Comparison of ENCODE assay signal across 1 cellular context in the genomic region with DNA sequence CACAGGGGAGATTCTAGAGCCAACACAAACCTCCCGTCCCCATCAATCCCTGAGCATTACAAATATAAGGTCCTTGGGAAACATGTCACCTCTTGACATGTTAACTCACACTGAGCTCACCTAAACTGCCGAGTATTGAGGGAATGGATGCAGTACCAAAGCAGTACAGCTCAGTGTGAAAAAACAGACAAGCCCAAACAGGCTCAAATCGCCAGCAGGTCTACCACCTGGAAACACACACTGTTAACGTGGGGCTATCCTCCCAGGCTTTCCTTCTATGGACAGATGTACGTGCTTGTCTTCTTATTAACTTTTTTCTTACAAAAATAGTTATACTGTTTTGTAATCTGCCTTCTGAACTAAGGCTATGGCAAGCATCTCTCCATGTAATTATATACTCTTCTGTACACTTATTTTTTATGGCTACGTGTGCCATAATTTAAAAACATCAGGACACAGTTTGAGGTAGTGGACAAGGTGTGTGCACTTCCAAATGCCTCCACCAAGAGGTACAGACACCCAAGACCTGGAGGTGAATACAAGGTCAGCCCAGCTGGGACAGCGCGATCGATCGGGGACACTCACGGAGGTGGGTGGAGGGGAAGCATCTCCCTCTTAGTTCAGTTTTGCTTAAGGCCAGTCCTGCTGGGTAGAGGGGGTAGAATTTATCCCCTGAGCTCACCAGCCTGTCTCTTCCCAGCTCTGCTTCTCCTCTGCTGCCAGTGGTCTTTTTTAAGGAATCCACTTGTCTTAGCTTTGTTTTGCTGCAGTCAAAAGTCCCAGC.
TF ChIP-seq lines count a peak whose summit lies in the region.

No MANE protein-coding gene starts in this region.

TF ChIP-seq in H1, 55 proteins besides CTCF, POLR2A, EP300 and RAD21 (continued from another document):
- TF ChIP-seq, protein P1, sequence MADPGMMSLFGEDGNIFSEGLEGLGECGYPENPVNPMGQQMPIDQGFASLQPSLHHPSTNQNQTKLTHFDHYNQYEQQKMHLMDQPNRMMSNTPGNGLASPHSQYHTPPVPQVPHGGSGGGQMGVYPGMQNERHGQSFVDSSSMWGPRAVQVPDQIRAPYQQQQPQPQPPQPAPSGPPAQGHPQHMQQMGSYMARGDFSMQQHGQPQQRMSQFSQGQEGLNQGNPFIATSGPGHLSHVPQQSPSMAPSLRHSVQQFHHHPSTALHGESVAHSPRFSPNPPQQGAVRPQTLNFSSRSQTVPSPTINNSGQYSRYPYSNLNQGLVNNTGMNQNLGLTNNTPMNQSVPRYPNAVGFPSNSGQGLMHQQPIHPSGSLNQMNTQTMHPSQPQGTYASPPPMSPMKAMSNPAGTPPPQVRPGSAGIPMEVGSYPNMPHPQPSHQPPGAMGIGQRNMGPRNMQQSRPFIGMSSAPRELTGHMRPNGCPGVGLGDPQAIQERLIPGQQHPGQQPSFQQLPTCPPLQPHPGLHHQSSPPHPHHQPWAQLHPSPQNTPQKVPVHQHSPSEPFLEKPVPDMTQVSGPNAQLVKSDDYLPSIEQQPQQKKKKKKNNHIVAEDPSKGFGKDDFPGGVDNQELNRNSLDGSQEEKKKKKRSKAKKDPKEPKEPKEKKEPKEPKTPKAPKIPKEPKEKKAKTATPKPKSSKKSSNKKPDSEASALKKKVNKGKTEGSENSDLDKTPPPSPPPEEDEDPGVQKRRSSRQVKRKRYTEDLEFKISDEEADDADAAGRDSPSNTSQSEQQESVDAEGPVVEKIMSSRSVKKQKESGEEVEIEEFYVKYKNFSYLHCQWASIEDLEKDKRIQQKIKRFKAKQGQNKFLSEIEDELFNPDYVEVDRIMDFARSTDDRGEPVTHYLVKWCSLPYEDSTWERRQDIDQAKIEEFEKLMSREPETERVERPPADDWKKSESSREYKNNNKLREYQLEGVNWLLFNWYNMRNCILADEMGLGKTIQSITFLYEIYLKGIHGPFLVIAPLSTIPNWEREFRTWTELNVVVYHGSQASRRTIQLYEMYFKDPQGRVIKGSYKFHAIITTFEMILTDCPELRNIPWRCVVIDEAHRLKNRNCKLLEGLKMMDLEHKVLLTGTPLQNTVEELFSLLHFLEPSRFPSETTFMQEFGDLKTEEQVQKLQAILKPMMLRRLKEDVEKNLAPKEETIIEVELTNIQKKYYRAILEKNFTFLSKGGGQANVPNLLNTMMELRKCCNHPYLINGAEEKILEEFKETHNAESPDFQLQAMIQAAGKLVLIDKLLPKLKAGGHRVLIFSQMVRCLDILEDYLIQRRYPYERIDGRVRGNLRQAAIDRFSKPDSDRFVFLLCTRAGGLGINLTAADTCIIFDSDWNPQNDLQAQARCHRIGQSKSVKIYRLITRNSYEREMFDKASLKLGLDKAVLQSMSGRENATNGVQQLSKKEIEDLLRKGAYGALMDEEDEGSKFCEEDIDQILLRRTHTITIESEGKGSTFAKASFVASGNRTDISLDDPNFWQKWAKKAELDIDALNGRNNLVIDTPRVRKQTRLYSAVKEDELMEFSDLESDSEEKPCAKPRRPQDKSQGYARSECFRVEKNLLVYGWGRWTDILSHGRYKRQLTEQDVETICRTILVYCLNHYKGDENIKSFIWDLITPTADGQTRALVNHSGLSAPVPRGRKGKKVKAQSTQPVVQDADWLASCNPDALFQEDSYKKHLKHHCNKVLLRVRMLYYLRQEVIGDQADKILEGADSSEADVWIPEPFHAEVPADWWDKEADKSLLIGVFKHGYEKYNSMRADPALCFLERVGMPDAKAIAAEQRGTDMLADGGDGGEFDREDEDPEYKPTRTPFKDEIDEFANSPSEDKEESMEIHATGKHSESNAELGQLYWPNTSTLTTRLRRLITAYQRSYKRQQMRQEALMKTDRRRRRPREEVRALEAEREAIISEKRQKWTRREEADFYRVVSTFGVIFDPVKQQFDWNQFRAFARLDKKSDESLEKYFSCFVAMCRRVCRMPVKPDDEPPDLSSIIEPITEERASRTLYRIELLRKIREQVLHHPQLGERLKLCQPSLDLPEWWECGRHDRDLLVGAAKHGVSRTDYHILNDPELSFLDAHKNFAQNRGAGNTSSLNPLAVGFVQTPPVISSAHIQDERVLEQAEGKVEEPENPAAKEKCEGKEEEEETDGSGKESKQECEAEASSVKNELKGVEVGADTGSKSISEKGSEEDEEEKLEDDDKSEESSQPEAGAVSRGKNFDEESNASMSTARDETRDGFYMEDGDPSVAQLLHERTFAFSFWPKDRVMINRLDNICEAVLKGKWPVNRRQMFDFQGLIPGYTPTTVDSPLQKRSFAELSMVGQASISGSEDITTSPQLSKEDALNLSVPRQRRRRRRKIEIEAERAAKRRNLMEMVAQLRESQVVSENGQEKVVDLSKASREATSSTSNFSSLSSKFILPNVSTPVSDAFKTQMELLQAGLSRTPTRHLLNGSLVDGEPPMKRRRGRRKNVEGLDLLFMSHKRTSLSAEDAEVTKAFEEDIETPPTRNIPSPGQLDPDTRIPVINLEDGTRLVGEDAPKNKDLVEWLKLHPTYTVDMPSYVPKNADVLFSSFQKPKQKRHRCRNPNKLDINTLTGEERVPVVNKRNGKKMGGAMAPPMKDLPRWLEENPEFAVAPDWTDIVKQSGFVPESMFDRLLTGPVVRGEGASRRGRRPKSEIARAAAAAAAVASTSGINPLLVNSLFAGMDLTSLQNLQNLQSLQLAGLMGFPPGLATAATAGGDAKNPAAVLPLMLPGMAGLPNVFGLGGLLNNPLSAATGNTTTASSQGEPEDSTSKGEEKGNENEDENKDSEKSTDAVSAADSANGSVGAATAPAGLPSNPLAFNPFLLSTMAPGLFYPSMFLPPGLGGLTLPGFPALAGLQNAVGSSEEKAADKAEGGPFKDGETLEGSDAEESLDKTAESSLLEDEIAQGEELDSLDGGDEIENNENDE (IDR thresholded peaks at IDR 0.05; ENCODE audit: insufficient replicate concordance, low read length): no peak
- no peak for TF ChIP-seq HDAC6 (IDR thresholded peaks at IDR 0.05; ENCODE audit: low read depth, low read length)
- TF ChIP-seq, protein P2, sequence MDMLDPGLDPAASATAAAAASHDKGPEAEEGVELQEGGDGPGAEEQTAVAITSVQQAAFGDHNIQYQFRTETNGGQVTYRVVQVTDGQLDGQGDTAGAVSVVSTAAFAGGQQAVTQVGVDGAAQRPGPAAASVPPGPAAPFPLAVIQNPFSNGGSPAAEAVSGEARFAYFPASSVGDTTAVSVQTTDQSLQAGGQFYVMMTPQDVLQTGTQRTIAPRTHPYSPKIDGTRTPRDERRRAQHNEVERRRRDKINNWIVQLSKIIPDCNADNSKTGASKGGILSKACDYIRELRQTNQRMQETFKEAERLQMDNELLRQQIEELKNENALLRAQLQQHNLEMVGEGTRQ (IDR thresholded peaks at IDR 0.05; ENCODE audit: low read length): no peak
- no peak for TF ChIP-seq KDM4A (IDR thresholded peaks at IDR 0.05; ENCODE audit: low read depth, low read length, severe bottlenecking)
- TF ChIP-seq NRF1 (IDR thresholded peaks at IDR 0.05; ENCODE audit: low read depth, low read length): no peak
- no peak for TF ChIP-seq POU5F1 (IDR thresholded peaks at IDR 0.05; ENCODE audit: low read depth, low read length)
- no peak for TF ChIP-seq SIRT6 (IDR thresholded peaks at IDR 0.05; ENCODE audit: low read length)
- TF ChIP-seq TBP (IDR thresholded peaks at IDR 0.05; ENCODE audit: low read depth, low read length): no peak
- no peak for TF ChIP-seq NANOG (IDR thresholded peaks at IDR 0.05; ENCODE audit: insufficient read depth, low read depth, low read length, poor library complexity, severe bottlenecking)
- no peak for TF ChIP-seq ZNF274 (IDR thresholded peaks at IDR 0.05; ENCODE audit: borderline replicate concordance, extremely low read depth, low read length)
- no peak for TF ChIP-seq SUZ12 (IDR thresholded peaks at IDR 0.05; ENCODE audit: low read length)
- TF ChIP-seq, protein P3, sequence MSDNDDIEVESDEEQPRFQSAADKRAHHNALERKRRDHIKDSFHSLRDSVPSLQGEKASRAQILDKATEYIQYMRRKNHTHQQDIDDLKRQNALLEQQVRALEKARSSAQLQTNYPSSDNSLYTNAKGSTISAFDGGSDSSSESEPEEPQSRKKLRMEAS (IDR thresholded peaks at IDR 0.05): no peak
- TF ChIP-seq PHF8 (conservative IDR thresholded peaks at IDR 0.05; ENCODE audit: low read depth, low read length): no peak
